In genomic region chr11:236774-237767, GRCh38 we compare ENCODE assay signal across 1 cellular context.
TF ChIP-seq lines count a peak whose summit lies in the region.

Gene PSMD13, plus strand, starts transcription at chr11:236976. Its CDS starts 74 bp downstream, at chr11:237050.

TF ChIP-seq in HepG2, 621 proteins besides CTCF, POLR2A, EP300 and RAD21 (continued from another document and continues in another):
- TF ChIP-seq HNF1A (IDR thresholded peaks at IDR 0.05; ENCODE audit: low read depth) (no peak), HNF1A (CRISPR knock-in tag; IDR thresholded peaks at IDR 0.05; ENCODE audit: borderline replicate concordance) (peak; percentile 25; the same call in 1 of the 2 replicates), BORCS8-MEF2B (CRISPR knock-in tag; IDR thresholded peaks at IDR 0.05) (peak; percentile 57; the same call in 1 of the 2 replicates), AGO2 (optimal IDR thresholded peaks at IDR 0.05; ENCODE audit: low read depth, low read length) (peak; percentile 64), ZNF350 (CRISPR knock-in tag; IDR thresholded peaks at IDR 0.05; ENCODE audit: borderline replicate concordance, low read depth) (peak; percentile 34; the same call in 1 of the 2 replicates), TEF (CRISPR knock-in tag; IDR thresholded peaks at IDR 0.05) (no peak), ZNF546 (CRISPR knock-in tag; conservative IDR thresholded peaks at IDR 0.05) (0 out of 2 replicates have a peak, but pooled peaks have one; percentile 20), ZSCAN21 (CRISPR knock-in tag; IDR thresholded peaks at IDR 0.05; ENCODE audit: borderline replicate concordance) (peak; percentile 45; the same call in 1 of the 2 replicates), MIER2 (CRISPR knock-in tag; IDR thresholded peaks at IDR 0.05) (no peak), ZNF619 (CRISPR knock-in tag; IDR thresholded peaks at IDR 0.05) (peak; percentile 83), FOXJ3 (CRISPR knock-in tag; IDR thresholded peaks at IDR 0.05; ENCODE audit: borderline replicate concordance) (no peak), SIX1 (CRISPR knock-in tag; IDR thresholded peaks at IDR 0.05; ENCODE audit: borderline replicate concordance) (no peak), SAP130 (CRISPR knock-in tag; IDR thresholded peaks at IDR 0.05; ENCODE audit: low read depth) (peak; percentile 97), ZBTB38 (CRISPR knock-in tag; IDR thresholded peaks at IDR 0.05) (peak; percentile 30; the same call in 1 of the 2 replicates), FOXC1 (CRISPR knock-in tag; IDR thresholded peaks at IDR 0.05; ENCODE audit: borderline replicate concordance) (no peak), BATF2 (CRISPR knock-in tag; IDR thresholded peaks at IDR 0.05) (no peak), KAT8 (CRISPR knock-in tag; IDR thresholded peaks at IDR 0.05) (peak; percentile 96), GZF1 (CRISPR knock-in tag; IDR thresholded peaks at IDR 0.05) (no peak), PCBP2 (optimal IDR thresholded peaks at IDR 0.05; ENCODE audit: low read depth, low read length, poor library complexity, severe bottlenecking) (no peak), TRAFD1 (CRISPR knock-in tag; IDR thresholded peaks at IDR 0.05; ENCODE audit: borderline replicate concordance) (no peak), ZNF138 (CRISPR knock-in tag; IDR thresholded peaks at IDR 0.05; ENCODE audit: low read depth) (no peak), TRIM22 (IDR thresholded peaks at IDR 0.05) (no peak), ZNF749 (CRISPR knock-in tag; IDR thresholded peaks at IDR 0.05; ENCODE audit: borderline replicate concordance) (no peak), PCBP1 (IDR thresholded peaks at IDR 0.05; ENCODE audit: borderline replicate concordance, low read depth, low read length) (0 out of 2 replicates have a peak, but pooled peaks have one; percentile 39), ATF3 (CRISPR knock-in tag; IDR thresholded peaks at IDR 0.05) (0 out of 2 replicates have a peak, but pooled peaks have one; percentile 14), ZNF12 (CRISPR knock-in tag; IDR thresholded peaks at IDR 0.05) (no peak), MED1 (CRISPR knock-in tag; IDR thresholded peaks at IDR 0.05) (peak; percentile 50; the same call in 1 of the 2 replicates), TGIF2 (CRISPR knock-in tag; IDR thresholded peaks at IDR 0.05) (peak; percentile 82), STAT6 (CRISPR knock-in tag; IDR thresholded peaks at IDR 0.05; ENCODE audit: borderline replicate concordance) (peak; percentile 70; the same call in 1 of the 2 replicates), ZKSCAN8 (CRISPR knock-in tag; IDR thresholded peaks at IDR 0.05; ENCODE audit: borderline replicate concordance) (no peak), MAFG (CRISPR knock-in tag; IDR thresholded peaks at IDR 0.05) (no peak), ZNF589 (CRISPR knock-in tag; conservative IDR thresholded peaks at IDR 0.05) (peak; percentile 41; the same call in 1 of the 2 replicates), KLF9 (CRISPR knock-in tag; IDR thresholded peaks at IDR 0.05; ENCODE audit: low read depth) (peak; percentile 71; the same call in 1 of the 2 replicates), MAF1 (CRISPR knock-in tag; IDR thresholded peaks at IDR 0.05; ENCODE audit: borderline replicate concordance) (no peak), TARDBP (CRISPR knock-in tag; IDR thresholded peaks at IDR 0.05) (peak; percentile 82), ZNF75D (CRISPR knock-in tag; IDR thresholded peaks at IDR 0.05; ENCODE audit: borderline replicate concordance) (no peak), TIGD3 (CRISPR knock-in tag; IDR thresholded peaks at IDR 0.05; ENCODE audit: borderline replicate concordance) (no peak), ZNF207 (IDR thresholded peaks at IDR 0.05; ENCODE audit: borderline replicate concordance) (no peak), TBP (CRISPR knock-in tag; IDR thresholded peaks at IDR 0.05) (no peak)
- TF ChIP-seq, protein P1, sequence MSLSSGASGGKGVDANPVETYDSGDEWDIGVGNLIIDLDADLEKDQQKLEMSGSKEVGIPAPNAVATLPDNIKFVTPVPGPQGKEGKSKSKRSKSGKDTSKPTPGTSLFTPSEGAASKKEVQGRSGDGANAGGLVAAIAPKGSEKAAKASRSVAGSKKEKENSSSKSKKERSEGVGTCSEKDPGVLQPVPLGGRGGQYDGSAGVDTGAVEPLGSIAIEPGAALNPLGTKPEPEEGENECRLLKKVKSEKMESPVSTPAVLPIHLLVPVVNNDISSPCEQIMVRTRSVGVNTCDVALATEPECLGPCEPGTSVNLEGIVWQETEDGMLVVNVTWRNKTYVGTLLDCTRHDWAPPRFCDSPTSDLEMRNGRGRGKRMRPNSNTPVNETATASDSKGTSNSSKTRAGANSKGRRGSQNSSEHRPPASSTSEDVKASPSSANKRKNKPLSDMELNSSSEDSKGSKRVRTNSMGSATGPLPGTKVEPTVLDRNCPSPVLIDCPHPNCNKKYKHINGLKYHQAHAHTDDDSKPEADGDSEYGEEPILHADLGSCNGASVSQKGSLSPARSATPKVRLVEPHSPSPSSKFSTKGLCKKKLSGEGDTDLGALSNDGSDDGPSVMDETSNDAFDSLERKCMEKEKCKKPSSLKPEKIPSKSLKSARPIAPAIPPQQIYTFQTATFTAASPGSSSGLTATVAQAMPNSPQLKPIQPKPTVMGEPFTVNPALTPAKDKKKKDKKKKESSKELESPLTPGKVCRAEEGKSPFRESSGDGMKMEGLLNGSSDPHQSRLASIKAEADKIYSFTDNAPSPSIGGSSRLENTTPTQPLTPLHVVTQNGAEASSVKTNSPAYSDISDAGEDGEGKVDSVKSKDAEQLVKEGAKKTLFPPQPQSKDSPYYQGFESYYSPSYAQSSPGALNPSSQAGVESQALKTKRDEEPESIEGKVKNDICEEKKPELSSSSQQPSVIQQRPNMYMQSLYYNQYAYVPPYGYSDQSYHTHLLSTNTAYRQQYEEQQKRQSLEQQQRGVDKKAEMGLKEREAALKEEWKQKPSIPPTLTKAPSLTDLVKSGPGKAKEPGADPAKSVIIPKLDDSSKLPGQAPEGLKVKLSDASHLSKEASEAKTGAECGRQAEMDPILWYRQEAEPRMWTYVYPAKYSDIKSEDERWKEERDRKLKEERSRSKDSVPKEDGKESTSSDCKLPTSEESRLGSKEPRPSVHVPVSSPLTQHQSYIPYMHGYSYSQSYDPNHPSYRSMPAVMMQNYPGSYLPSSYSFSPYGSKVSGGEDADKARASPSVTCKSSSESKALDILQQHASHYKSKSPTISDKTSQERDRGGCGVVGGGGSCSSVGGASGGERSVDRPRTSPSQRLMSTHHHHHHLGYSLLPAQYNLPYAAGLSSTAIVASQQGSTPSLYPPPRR (CRISPR knock-in tag; IDR thresholded peaks at IDR 0.05; ENCODE audit: borderline replicate concordance), result no peak; the same call in 1 of the 2 replicates
- TF ChIP-seq, protein P2, sequence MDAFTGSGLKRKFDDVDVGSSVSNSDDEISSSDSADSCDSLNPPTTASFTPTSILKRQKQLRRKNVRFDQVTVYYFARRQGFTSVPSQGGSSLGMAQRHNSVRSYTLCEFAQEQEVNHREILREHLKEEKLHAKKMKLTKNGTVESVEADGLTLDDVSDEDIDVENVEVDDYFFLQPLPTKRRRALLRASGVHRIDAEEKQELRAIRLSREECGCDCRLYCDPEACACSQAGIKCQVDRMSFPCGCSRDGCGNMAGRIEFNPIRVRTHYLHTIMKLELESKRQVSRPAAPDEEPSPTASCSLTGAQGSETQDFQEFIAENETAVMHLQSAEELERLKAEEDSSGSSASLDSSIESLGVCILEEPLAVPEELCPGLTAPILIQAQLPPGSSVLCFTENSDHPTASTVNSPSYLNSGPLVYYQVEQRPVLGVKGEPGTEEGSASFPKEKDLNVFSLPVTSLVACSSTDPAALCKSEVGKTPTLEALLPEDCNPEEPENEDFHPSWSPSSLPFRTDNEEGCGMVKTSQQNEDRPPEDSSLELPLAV (CRISPR knock-in tag; conservative IDR thresholded peaks at IDR 0.05; ENCODE audit: low read depth), result no peak
